8 cellular contexts compared by ENCODE assay signal in genomic region chr17:40343126-40344119, GRCh38. TPM values are rescaled to one million over a fixed set of nuclear protein-coding genes. Genes with fewer than 3 reads are reported as not detected.
DNase-seq lines count a peak whose midpoint lies in the region; ATAC-seq and TF ChIP-seq lines count a peak whose summit lies in the region.

No MANE protein-coding gene starts in this region.

- CTCF ChIA-PET in HCT116 (lab: Charles Lee), result no interaction called here

- TF ChIP-seq POLR2A in HCT116 (IDR thresholded peaks at IDR 0.05; ENCODE audit: borderline replicate concordance, extremely low read depth, insufficient read depth, insufficient read length) (no peak), heart left ventricle (IDR thresholded peaks at IDR 0.05) (no peak), sigmoid colon (IDR thresholded peaks at IDR 0.05) (no peak)

- intact Hi-C loops in HCT116 (cut with micrococcal nuclease) (no loop called here), heart left ventricle (cut with DNase I) (loop anchor here in 2 of 10 donors (2.0 kb wide), 2 partner anchors 25 to 27 kb away; no protein-coding TSS in a partner anchor), sigmoid colon (cut with DNase I) (loop anchor here (2.0 to 5.0 kb wide), 3 partner anchors 25 to 241 kb away; partner anchors contain the start of gene NR1D1)

- H3K9me3 ChIP-seq in HCT116 (ENCODE audit: control insufficient read depth in 1 of 2, insufficient read depth in 1 of 2, low read depth in 1 of 2, low read length in 2 of 2) (no peaks in the 10 kb centered on the region), heart left ventricle (no peaks in the 10 kb centered on the region), sigmoid colon (no peaks in the 10 kb centered on the region)

- no peak for TF ChIP-seq RAD21 in HCT116 (IDR thresholded peaks at IDR 0.05; ENCODE audit: low read depth)

- no peak for TF ChIP-seq CTCF in HCT116 (IDR thresholded peaks at IDR 0.05 in 2 of 3, conservative IDR thresholded peaks at IDR 0.05 in 1 of 3; ENCODE audit: borderline replicate concordance in 1 of 3, insufficient read depth in 1 of 3, low read depth in 2 of 3, low read length in 2 of 3)
- TF ChIP-seq CTCF in WI38 (IDR thresholded peaks at IDR 0.05; ENCODE audit: low read depth, low read length), result no peak
- TF ChIP-seq CTCF in heart left ventricle (IDR thresholded peaks at IDR 0.05), result no peak
- no peak for TF ChIP-seq CTCF in sigmoid colon (IDR thresholded peaks at IDR 0.05)

- no peak overlapping the region for H3K9ac ChIP-seq in HCT116 (ENCODE audit: low read length)

- no peak overlapping the region for H3K27ac ChIP-seq in HCT116 (ENCODE audit: low read depth, low read length)
- H3K27ac ChIP-seq in heart left ventricle, result peak overlapping the region; percentile 88 to 99 (median 96)
- H3K27ac ChIP-seq in sigmoid colon, result peak overlapping the region; percentile 94 to 99 (median 96)

- H3K9me2 ChIP-seq in HCT116 (ENCODE audit: insufficient read depth), result no peaks in the 10 kb centered on the region

- ATAC-seq in HCT116, result no peak
- peak in 1 of 4 donors; percentile 2 for ATAC-seq in heart left ventricle
- no peak for ATAC-seq in GM18907 (IDR thresholded peaks at IDR 0.05; ENCODE audit: unreplicated experiment)
- no peak for ATAC-seq in HG03045 (IDR thresholded peaks at IDR 0.05; ENCODE audit: unreplicated experiment)
- ATAC-seq in GM21515 (IDR thresholded peaks at IDR 0.05; ENCODE audit: unreplicated experiment), result no peak

- RAD21 ChIA-PET in HCT116 (lab: Charles Lee; ENCODE audit: low non-redundant PET in 1 of 2, low total read pairs in 2 of 2, uncharacterized antibody in 2 of 2, unreplicated experiment in 2 of 2), result interaction anchor here in 1 of 2 experiments (0.7 kb wide), 1 partner anchor 191 kb away, joined by 3 read pairs; no protein-coding TSS in a partner anchor

- H3K27me3 ChIP-seq in HCT116 (ENCODE audit: insufficient read depth, low read length), result no peaks in the 10 kb centered on the region
- no peaks in the 10 kb centered on the region for H3K27me3 ChIP-seq in heart left ventricle
- no peaks in the 10 kb centered on the region for H3K27me3 ChIP-seq in sigmoid colon

- DNase-seq in HCT116 (ENCODE audit: low read depth, low spot score), result no peak
- DNase-seq in heart left ventricle, result peak in 4 of 5 donors; percentile 75 to 80 (median 80)
- DNase-seq in sigmoid colon, result no peak
- DNase-seq in C1 segment of cervical spinal cord (lab: John Stamatoyannopoulos, UW), result no peak

- H3K4me2 ChIP-seq in HCT116 (ENCODE audit: low read length), result peak overlapping the region; percentile 82; the same call in 1 of the 2 replicates

- no peaks in the 10 kb centered on the region; the same call in 1 of the 2 replicates for H4K20me1 ChIP-seq in HCT116 (ENCODE audit: insufficient read depth)

- H3K36me3 ChIP-seq in HCT116 (ENCODE audit: control insufficient read depth in 1 of 2, insufficient read depth in 2 of 2, low read length in 2 of 2) (peaks cover 0 to 4% of the 10 kb centered on the region in 2 experiments; a peak in 1 of 4 replicates), heart left ventricle (peaks cover 0 to 11% (median 2%) of the 10 kb centered on the region in 9 donors), sigmoid colon (no peaks in the 10 kb centered on the region)

- H3K79me2 ChIP-seq in HCT116 (ENCODE audit: insufficient read depth, low read length), result peaks cover 83% of the 10 kb centered on the region

- TF ChIP-seq EP300 in sigmoid colon (IDR thresholded peaks at IDR 0.05), result no peak

- H3K4me1 ChIP-seq in HCT116 (ENCODE audit: control insufficient read depth in 1 of 2, insufficient read depth in 2 of 2, low read length in 2 of 2), result peaks cover 24 to 62% of the 10 kb centered on the region in 2 experiments
- H3K4me1 ChIP-seq in heart left ventricle, result peaks cover 20 to 90% (median 68%) of the 10 kb centered on the region in 12 donors
- peaks cover 0 to 82% (median 73%) of the 10 kb centered on the region in 4 donors for H3K4me1 ChIP-seq in sigmoid colon

- WGBS in heart left ventricle, 4 donors, result 35 to 44% (median 41%) methylated on average over 13 to 15 of the region's 15 CpGs
- WGBS in sigmoid colon, 2 donors, result 16 to 37% methylated on average over 15 of the region's 15 CpGs

- POLR2A ChIA-PET in HCT116 (lab: Charles Lee), result interaction anchor here (0.7 kb wide), 1 partner anchor 203 kb away, joined by 3 read pairs; the partner anchor contains the start of gene CASC3

- no peak overlapping the region for H3K4me3 ChIP-seq in HCT116 (replicated peaks in 1 of 2; ENCODE audit: low read depth in 1 of 2, low read length in 2 of 2)
- H3K4me3 ChIP-seq in WI38 (ENCODE audit: low read depth, low read length), result peak overlapping the region; percentile 69
- peak overlapping the region; percentile 62 to 98 (median 82) for H3K4me3 ChIP-seq in heart left ventricle
- peak overlapping the region; percentile 61 to 83 (median 82) for H3K4me3 ChIP-seq in sigmoid colon

- no TSS peak for BruUV-seq in HCT116 (replicated peaks; lab: Mats Ljungman, UMichigan)

- H2AFZ ChIP-seq in HCT116 (ENCODE audit: low read depth, low read length, poor library complexity, severe bottlenecking), result no peak overlapping the region

TF ChIP-seq in HCT116, 20 proteins besides CTCF, POLR2A, EP300 and RAD21 (continues in another document):
- TF ChIP-seq FOSL1 (IDR thresholded peaks at IDR 0.05; ENCODE audit: low read depth), result no peak
- TF ChIP-seq TCF7L2 (IDR thresholded peaks at IDR 0.05; ENCODE audit: borderline replicate concordance, extremely low read depth, insufficient read depth, insufficient read length), result no peak
- TF ChIP-seq EZH2phosphoT487 (IDR thresholded peaks at IDR 0.05; ENCODE audit: borderline replicate concordance), result no peak
- no peak for TF ChIP-seq EGR1 (IDR thresholded peaks at IDR 0.05; ENCODE audit: low read depth)
- TF ChIP-seq CEBPB (IDR thresholded peaks at IDR 0.05; ENCODE audit: low read depth), result no peak
- TF ChIP-seq ELF1 (IDR thresholded peaks at IDR 0.05; ENCODE audit: borderline replicate concordance, low read depth), result no peak
- no peak for TF ChIP-seq SRF (IDR thresholded peaks at IDR 0.05; ENCODE audit: low read depth)
- TF ChIP-seq ZBTB33 (IDR thresholded peaks at IDR 0.05; ENCODE audit: extremely low read depth, insufficient replicate concordance, low read length), result no peak
- no peak for TF ChIP-seq REST (IDR thresholded peaks at IDR 0.05; ENCODE audit: low read depth)

RNA-seq across cellular contexts. Expression of gene GJD3, which starts 21.1 kb away (rescaled TPM):
- total RNA-seq in HCT116 (2021; ENCODE audit: unreplicated experiment) (not detected), heart left ventricle (1 to 10 TPM; 1.2 to 8.7 (median 2.2) TPM), sigmoid colon (1 to 10 TPM in 1 of 4 donors, under 1 TPM in 1, not detected in 2; 0.49 to 2.1 TPM)
- polyA plus RNA-seq in HCT116 (2012), result 0.29 and 1.5 TPM in 2 replicates
- polyA plus RNA-seq in heart left ventricle (under 1 TPM; 0.30 to 0.35 TPM), sigmoid colon (under 1 TPM in 1 of 3 donors, not detected in 2; 0.64 TPM)

RNA-seq across cellular contexts. Expression of gene RARA, which starts 34.4 kb away (rescaled TPM):
- total RNA-seq in HCT116 (2021; ENCODE audit: unreplicated experiment) (35.1 TPM), heart left ventricle (10 to 100 TPM; 14.1 to 41.4 (median 19.4) TPM), sigmoid colon (10 to 100 TPM; 15.8 to 27.3 (median 20.5) TPM)
- polyA plus RNA-seq in HCT116 (2012), result 38.1 and 46.6 TPM in 2 replicates
- polyA plus RNA-seq in heart left ventricle (10 to 100 TPM; 15.5 to 22.0 TPM), sigmoid colon (10 to 100 TPM; 26.4 to 29.6 (median 27.8) TPM)

RNA-seq across cellular contexts. Expression of gene CDC6, which starts 55.7 kb away (rescaled TPM):
- total RNA-seq in HCT116 (2021; ENCODE audit: unreplicated experiment) (117 TPM), heart left ventricle (1 to 10 TPM in 2 of 9 donors, under 1 TPM in 7; 0.07 to 9.8 (median 0.69) TPM), sigmoid colon (1 to 10 TPM in 1 of 4 donors, under 1 TPM in 2, not detected in 1; 0.33 to 1.5 (median 0.83) TPM)
- polyA plus RNA-seq in HCT116 (2012), result 37.2 and 38.7 TPM in 2 replicates
- polyA plus RNA-seq in heart left ventricle (1 to 10 TPM in 1 of 2 donors, under 1 TPM in 1; 0.34 to 2.8 TPM), sigmoid colon (10 to 100 TPM in 1 of 3 donors, 1 to 10 TPM in 2; 2.4 to 10.9 (median 8.6) TPM)

Comparison
In these comparisons a context has a peak if more than half of its experiments do, and no peak if none do; other contexts are left out.
1. DNase-seq: peak in heart left ventricle (4 of 5); none in HCT116 (single experiment), sigmoid colon (single experiment) and C1 segment of cervical spinal cord (0 of 14).
2. H3K4me3 ChIP-seq: peak in WI38 (single experiment), heart left ventricle (12 of 12) and sigmoid colon (4 of 4); none in HCT116 (0 of 2).
3. RNA of gene CDC6, which starts 55.7 kb away (total RNA-seq): 117 TPM in HCT116 (single experiment); 0.33 to 1.5 TPM in sigmoid colon and 0.07 to 9.8 TPM in heart left ventricle; every median in the first group is over 10 times any median in the second.